ENCODE assay signal across 13 cellular contexts in the genomic region with DNA sequence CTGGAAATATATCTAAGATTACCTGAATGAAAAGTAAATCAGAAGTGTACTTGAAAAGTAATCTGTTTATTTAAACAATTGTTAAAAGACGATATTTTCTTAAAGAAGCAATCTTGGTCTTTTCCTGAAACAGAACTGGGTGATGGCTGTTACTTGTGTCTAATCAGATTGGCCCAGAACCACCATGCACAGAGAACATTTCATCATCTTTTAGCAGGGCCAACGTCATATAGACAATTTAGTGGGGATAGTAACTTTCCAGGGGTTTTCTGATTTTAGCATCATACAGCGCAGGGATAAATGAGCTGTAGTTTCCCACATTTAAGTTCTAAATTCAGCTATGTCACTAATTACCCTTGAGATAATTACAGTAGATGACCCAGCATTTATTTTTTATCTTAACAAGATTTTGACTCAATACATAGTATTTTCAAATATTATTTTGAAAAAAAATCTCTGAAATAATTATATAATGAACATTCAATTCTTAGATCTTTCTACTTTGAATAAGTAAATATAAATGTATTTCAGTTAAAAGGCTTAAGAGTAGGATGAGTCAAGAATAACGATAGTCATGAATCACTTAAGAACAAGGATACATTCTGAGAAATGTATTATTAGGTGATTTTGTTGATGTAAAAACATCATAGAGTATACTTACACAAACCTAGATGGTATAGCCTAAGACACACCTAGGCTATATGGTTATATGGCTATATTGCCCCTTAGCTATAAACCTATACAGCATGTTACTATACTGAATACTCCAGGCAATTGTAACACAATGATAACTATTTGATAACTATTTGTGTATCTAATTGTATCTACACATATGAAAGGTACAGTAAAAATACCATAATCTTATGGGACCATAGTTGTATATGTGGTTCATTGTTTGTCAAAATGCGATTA.
DNase-seq lines count a peak whose midpoint lies in the region; ATAC-seq, FAIRE-seq and TF ChIP-seq lines count a peak whose summit lies in the region.
"Had no signal": no experiment of that assay in that cellular context is flagged by ENCODE, and none has a peak within 500 bp of the region (broad histone marks: within the 10 kb centered on the region; RNA-seq: fewer than 3 reads in every experiment).

No MANE protein-coding gene starts in this region.

- TF ChIP-seq CTCF in bronchial epithelial cell (IDR thresholded peaks at IDR 0.05; ENCODE audit: insufficient read depth, low read length, severe bottlenecking), result no peak
- no peak for TF ChIP-seq CTCF in fibroblast of the aortic adventitia (IDR thresholded peaks at IDR 0.05; ENCODE audit: insufficient read depth, low read length)
- no peak for TF ChIP-seq CTCF in mucosa of descending colon (IDR thresholded peaks at IDR 0.05)

- ATAC-seq in mucosa of descending colon, result peak; percentile 81
- no peak for ATAC-seq in GM18505 (IDR thresholded peaks at IDR 0.05; ENCODE audit: unreplicated experiment)
- no peak for ATAC-seq in HG02840 (IDR thresholded peaks at IDR 0.05; ENCODE audit: low FRiP score, unreplicated experiment)
- ATAC-seq in stimulated activated naive CD8-positive, alpha-beta T cell treated with anti-CD3 and anti-CD28 coated beads, Interleukin-15, Interleukin-2, amounts not matched to agents 100 U/mL and 50 U/mL, for 24 hours, result no peak

- no peaks in the 10 kb centered on the region for H3K4me1 ChIP-seq in mucosa of descending colon (ENCODE audit: low read depth)
- H3K4me1 ChIP-seq: BE2C had no signal

- no peaks in the 10 kb centered on the region for H3K36me3 ChIP-seq in bronchial epithelial cell (ENCODE audit: control insufficient read depth, insufficient read depth, low read length)
- H3K36me3 ChIP-seq in mucosa of descending colon (ENCODE audit: low read depth), result no peaks in the 10 kb centered on the region
- H3K36me3 ChIP-seq: BE2C had no signal

- intact Hi-C loops in mucosa of descending colon (cut with DNase I, micrococcal nuclease), result no loop called here

- FAIRE-seq in bronchial epithelial cell (lab: Jason Lieb, UNC), result no peak
- FAIRE-seq: GM12891 had no signal

- H3K27me3 ChIP-seq in bronchial epithelial cell (ENCODE audit: control insufficient read depth, insufficient read depth, low read length), result no peaks in the 10 kb centered on the region
- H3K27me3 ChIP-seq: BE2C had no signal

- DNase-seq in OCI-M1 (lab: John Stamatoyannopoulos, UW), result peak; percentile 15
- peak; percentile 15 for DNase-seq in bronchial epithelial cell (ENCODE audit: low read depth)
- DNase-seq in fibroblast of the aortic adventitia (ENCODE audit: low read depth), result peak; percentile 46
- DNase-seq in mucosa of descending colon, result no peak
- no peak for DNase-seq in stimulated activated naive CD8-positive, alpha-beta T cell treated with anti-CD3 and anti-CD28 coated beads, Interleukin-15, Interleukin-2, amounts not matched to agents 100 U/mL and 50 U/mL, for 24 hours
- DNase-seq: BE2C; CD4-positive, alpha-beta memory T cell; DMS79; HCEC 1CT; HFFc6 had no signal

- TF ChIP-seq POLR2A in GM18505 (IDR thresholded peaks at IDR 0.05; ENCODE audit: borderline replicate concordance, extremely low read depth, insufficient read depth, insufficient read length), result no peak

- H3K4me3 ChIP-seq in bronchial epithelial cell (ENCODE audit: low read depth, low read length) (no peak overlapping the region), fibroblast of the aortic adventitia (ENCODE audit: low read depth, low read length) (no peak overlapping the region), mucosa of descending colon (no peak overlapping the region)

- H3K9me3 ChIP-seq in mucosa of descending colon, result no peaks in the 10 kb centered on the region
- H3K9me3 ChIP-seq: BE2C had no signal

Comparison
In these comparisons a context has a peak if more than half of its experiments do, and no peak if none do; other contexts are left out.
1. DNase-seq: peak in OCI-M1 (single experiment), bronchial epithelial cell (single experiment) and fibroblast of the aortic adventitia (single experiment); none in mucosa of descending colon (0 of 3) and stimulated activated naive CD8-positive, alpha-beta T cell treated with anti-CD3 and anti-CD28 coated beads, Interleukin-15, Interleukin-2, amounts not matched to agents 100 U/mL and 50 U/mL, for 24 hours (single experiment).